ENCODE assay signal across 14 cellular contexts in genomic region chr9:86983260-86984255, GRCh38. TPM values are rescaled to one million over a fixed set of nuclear protein-coding genes. Genes with fewer than 3 reads are reported as not detected.
DNase-seq lines count a peak whose midpoint lies in the region; ATAC-seq, FAIRE-seq and TF ChIP-seq lines count a peak whose summit lies in the region.
"Had no signal": no experiment of that assay in that cellular context is flagged by ENCODE, and none has a peak within 500 bp of the region (broad histone marks: within the 10 kb centered on the region; RNA-seq: fewer than 3 reads in every experiment).

No MANE protein-coding gene starts in this region.

- FAIRE-seq in HTR-8/SVneo (lab: Jason Lieb, UNC): no peak

- BruUV-seq in mammary epithelial cell (replicated peaks; lab: Mats Ljungman, UMichigan): TSS peak; percentile 46

- under 1% methylated on average over 15 of the region's 15 CpGs for WGBS in mammary epithelial cell (ENCODE audit: low coverage, missing lambda C conversion rate)
- 85% methylated on average over 15 of the region's 15 CpGs for WGBS in thymus

- no peaks in the 10 kb centered on the region for H3K9me3 ChIP-seq in mammary epithelial cell (replicated peaks; ENCODE audit: insufficient read depth, low read length)
- H3K9me3 ChIP-seq in thymus (ENCODE audit: control insufficient read depth): no peaks in the 10 kb centered on the region
- H3K9me3 ChIP-seq: right lobe of liver had no signal

- H3K27me3 ChIP-seq in mammary epithelial cell (ENCODE audit: insufficient read depth, low read length) (no peaks in the 10 kb centered on the region), thymus (ENCODE audit: control insufficient read depth, insufficient read depth) (no peaks in the 10 kb centered on the region)
- H3K27me3 ChIP-seq: right lobe of liver had no signal

- ATAC-seq in HG03457 (IDR thresholded peaks at IDR 0.05; ENCODE audit: unreplicated experiment) (no peak), HG02870 (IDR thresholded peaks at IDR 0.05; ENCODE audit: unreplicated experiment) (no peak)
- ATAC-seq: left colon, right lobe of liver, WTC11 had no signal

- DNase-seq in HTR-8/SVneo (ENCODE audit: insufficient read length, low spot score) (peak; percentile 4), mammary epithelial cell (peak; percentile 98), left kidney (ENCODE audit: low read depth, low spot score) (peak; percentile 97), GM10266 (ENCODE audit: extremely low spot score) (no peak), NOMO-1 (lab: John Stamatoyannopoulos, UW; ENCODE audit: unreplicated experiment in 2 of 2) (no peak)
- DNase-seq: DMS79 treated with DMSO at 0.1 percent for 48 hours; endodermal cell; left colon; right lobe of liver; stimulated activated CD8-positive, alpha-beta memory T cell treated with anti-CD3 and anti-CD28 coated beads, Interleukin-4, amount 100 ng/mL, for 48 hours had no signal

- no peak overlapping the region for H3K4me3 ChIP-seq in mammary epithelial cell (replicated peaks in 1 of 3; ENCODE audit: insufficient read depth in 1 of 3, low read depth in 2 of 3, low read length in 3 of 3)
- no peak overlapping the region for H3K4me3 ChIP-seq in thymus (ENCODE audit: low read length)
- H3K4me3 ChIP-seq: right lobe of liver had no signal

- H3K4me1 ChIP-seq in mammary epithelial cell (ENCODE audit: insufficient read depth, low read length): peaks cover 47% of the 10 kb centered on the region
- no peaks in the 10 kb centered on the region for H3K4me1 ChIP-seq in thymus (ENCODE audit: control insufficient read depth, insufficient read depth, low read length)
- H3K4me1 ChIP-seq: right lobe of liver had no signal

- in situ Hi-C loops in mammary epithelial cell (cut with MboI; ENCODE audit: low sequenced_read_pairs in 2 of 2): loop anchor here in 1 of 2 donors (10.0 kb wide), 1 partner anchor 81 kb away; no protein-coding TSS in a partner anchor

- peak overlapping the region; percentile 79 for H3K4me2 ChIP-seq in mammary epithelial cell (ENCODE audit: insufficient read depth, low read depth, low read length)

- H4K20me1 ChIP-seq in mammary epithelial cell (ENCODE audit: insufficient read depth, low read length): no peaks in the 10 kb centered on the region

- no peaks in the 10 kb centered on the region for H3K36me3 ChIP-seq in mammary epithelial cell (ENCODE audit: insufficient read depth, low read length)
- H3K36me3 ChIP-seq in thymus (ENCODE audit: control insufficient read depth, insufficient read depth): no peaks in the 10 kb centered on the region
- H3K36me3 ChIP-seq: right lobe of liver had no signal

- peak overlapping the region; percentile 58 for H3K9ac ChIP-seq in mammary epithelial cell (ENCODE audit: insufficient read depth, low read length)

- intact Hi-C loops in mammary epithelial cell (cut with micrococcal nuclease): loop anchor here (1.0 to 2.0 kb wide), 3 partner anchors 35 to 124 kb away; no protein-coding TSS in a partner anchor

- H3K27ac ChIP-seq in mammary epithelial cell (ENCODE audit: insufficient read depth, low read depth, low read length) (peak overlapping the region; percentile 95), thymus (ENCODE audit: low read depth) (peak overlapping the region; percentile 72)
- H3K27ac ChIP-seq: right lobe of liver had no signal

- dilution Hi-C loops in mammary epithelial cell (cut with HindIII; ENCODE audit: low sequenced_read_pairs): loop anchor here (5.0 kb wide), 1 partner anchor 36 kb away; the partner anchor contains the start of gene GAS1

- CTCF ChIA-PET in mammary epithelial cell (lab: Charles Lee; ENCODE audit: low non-redundant PET): interaction anchor here (1.0 kb wide), 1 partner anchor 35 kb away, joined by 9 read pairs; no protein-coding TSS in a partner anchor

- no peaks in the 10 kb centered on the region for H3K79me2 ChIP-seq in mammary epithelial cell (ENCODE audit: insufficient read depth, low read length)

- peak overlapping the region; percentile 77 for H2AFZ ChIP-seq in mammary epithelial cell (ENCODE audit: low read depth, low read length)

- TF ChIP-seq CTCF in mammary epithelial cell (conservative IDR thresholded peaks at IDR 0.05 in 1 of 2, IDR thresholded peaks at IDR 0.05 in 1 of 2; ENCODE audit: extremely low read depth in 1 of 2, insufficient read depth in 1 of 2, low read depth in 1 of 2, low read length in 2 of 2) (no peak), GM10266 (IDR thresholded peaks at IDR 0.05; ENCODE audit: control insufficient read depth, insufficient read depth, low read depth, missing control alignments) (no peak)

RNA-seq across cellular contexts. Expression of gene GAS1, which starts 36.3 kb away (rescaled TPM):
- total RNA-seq in mammary epithelial cell: 10 to 100 TPM in 1 of 2 donors, 1 to 10 TPM in 1; 2.8 to 15.7 TPM
- polyA plus RNA-seq in mammary epithelial cell (1.4 TPM), thymus (64.3 TPM)
- 1.7 TPM for polyA minus RNA-seq in mammary epithelial cell

Comparison
In these comparisons a context has a peak if more than half of its experiments do, and no peak if none do; other contexts are left out.
1. DNase-seq: peak in HTR-8/SVneo (single experiment), mammary epithelial cell (single experiment) and left kidney (single experiment); none in GM10266 (single experiment) and NOMO-1 (0 of 2).
2. RNA of gene GAS1, which starts 36.3 kb away (polyA plus RNA-seq): 64.3 TPM in thymus (single experiment); 1.4 TPM in mammary epithelial cell (single experiment); every median in the first group is over 10 times any median in the second.